Comparison of ENCODE assay signal across 8 cellular contexts in the genomic region with DNA sequence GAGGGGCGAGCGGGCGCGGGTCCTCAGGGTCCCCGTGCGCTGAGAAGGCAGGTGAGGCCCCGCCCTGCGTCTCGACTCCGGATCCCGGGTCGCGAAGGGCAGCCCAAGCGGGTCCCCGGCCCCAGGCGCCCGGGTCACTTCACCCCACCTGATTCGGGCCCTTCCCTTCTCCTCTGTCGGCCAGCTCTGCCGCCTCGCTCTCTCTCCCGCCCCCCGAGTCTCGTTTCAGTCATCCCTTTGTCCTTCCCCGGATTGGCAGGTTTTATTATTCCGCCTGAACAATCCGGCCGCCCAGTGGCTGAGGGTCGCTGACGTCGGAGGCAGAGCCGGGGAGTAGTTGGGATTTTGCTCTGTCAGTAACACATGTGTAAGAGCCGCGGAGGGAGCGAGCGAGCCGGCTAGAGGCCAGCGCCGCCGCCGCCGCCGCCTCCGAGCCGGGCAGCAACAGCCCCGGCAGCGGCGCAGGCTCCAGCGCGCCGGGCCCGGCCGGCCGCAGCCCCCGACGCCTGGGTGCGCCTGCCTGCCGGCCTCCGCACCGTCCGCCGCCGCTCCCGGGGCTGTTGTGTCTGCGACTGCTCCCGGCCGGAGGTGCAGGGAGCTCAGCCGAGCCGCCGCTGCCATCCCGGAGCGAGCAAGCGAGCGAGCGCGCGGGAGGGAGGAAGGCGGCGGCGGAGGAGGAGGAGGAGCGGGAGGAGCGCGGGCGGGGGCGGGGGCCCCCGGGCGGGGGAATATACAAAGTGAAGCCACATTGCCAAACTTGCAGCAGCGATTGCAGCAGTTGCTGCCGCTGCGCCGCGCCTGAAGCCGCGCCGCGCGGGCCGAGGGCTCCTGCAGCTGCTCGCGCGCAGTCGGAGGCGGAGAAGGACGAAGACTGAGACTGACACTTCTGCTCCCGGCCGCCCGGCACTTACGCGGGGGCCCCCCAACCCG. TPM values are rescaled to one million over a fixed set of nuclear protein-coding genes. Genes with fewer than 3 reads are reported as not detected.
DNase-seq lines count a peak whose midpoint lies in the region; ATAC-seq and TF ChIP-seq lines count a peak whose summit lies in the region.

A gene with protein sequence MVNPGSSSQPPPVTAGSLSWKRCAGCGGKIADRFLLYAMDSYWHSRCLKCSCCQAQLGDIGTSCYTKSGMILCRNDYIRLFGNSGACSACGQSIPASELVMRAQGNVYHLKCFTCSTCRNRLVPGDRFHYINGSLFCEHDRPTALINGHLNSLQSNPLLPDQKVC (plus strand): TSS at position 760 of the 930 bp plus-strand sequence. CDS start 3,136 bp downstream, outside the sequence.

- peak within 1 kb of the TSS; percentile 94 for H3K4me3 ChIP-seq in cardiac muscle cell
- H3K4me3 ChIP-seq in trophoblast cell (ENCODE audit: low read depth, low read length), result peak within 1 kb of the TSS; percentile 94
- peak within 1 kb of the TSS; percentile 73 to 92 (median 80) for H3K4me3 ChIP-seq in transverse colon

- TF ChIP-seq EP300 in transverse colon (IDR thresholded peaks at IDR 0.05; ENCODE audit: low read depth), result no peak

- TF ChIP-seq CTCF in GM13977 (IDR thresholded peaks at IDR 0.05; ENCODE audit: extremely low read depth, insufficient read depth, missing control alignments) (no peak), cardiac muscle cell (IDR thresholded peaks at IDR 0.05; ENCODE audit: low read depth, low read length) (no peak), transverse colon (IDR thresholded peaks at IDR 0.05) (peak in 1 of 5 experiments; percentile 35)

- peak within 1 kb of the TSS; percentile 79 for H3K27ac ChIP-seq in adipose tissue (ENCODE audit: low read depth, low read length)
- H3K27ac ChIP-seq in cardiac muscle cell, result peak within 1 kb of the TSS; percentile 96
- H3K27ac ChIP-seq in trophoblast cell (ENCODE audit: low read depth, low read length), result peak within 1 kb of the TSS; percentile 98
- peak within 1 kb of the TSS; percentile 98 to 99 (median 99) for H3K27ac ChIP-seq in transverse colon

- H2BK5ac ChIP-seq in trophoblast cell (ENCODE audit: low read depth, low read length, poor library complexity), result peak within 1 kb of the TSS; percentile 87

- in situ Hi-C loops in GM13977 (cut with MboI; ENCODE audit: low pct_unique_long_range_greater_than_20kb, low sequenced_read_pairs, unreplicated experiment), result loop anchor here (25.0 kb wide), 2 partner anchors 109 to 634 kb away; no protein-coding TSS in a partner anchor
- in situ Hi-C loops in transverse colon (cut with MboI; ENCODE audit: low pct_ligation_motif_present in 1 of 4, low pct_unique_long_range_greater_than_20kb in 1 of 4, low sequenced_read_pairs in 3 of 4), result loop anchor here in 3 of 4 donors (10.0 kb wide), 1 partner anchor 626 kb away; no protein-coding TSS in a partner anchor

- H4K12ac ChIP-seq in trophoblast cell (ENCODE audit: low read depth, low read length), result no peak within 1 kb of the TSS

- H3K36me3 ChIP-seq in cardiac muscle cell (peaks cover 6% of the 10 kb centered on the region), trophoblast cell (ENCODE audit: control insufficient read depth in 1 of 2, insufficient read depth in 2 of 2, low read length in 2 of 2) (peaks cover 5 to 6% of the 10 kb centered on the region in 2 experiments), transverse colon (no peaks in the 10 kb centered on the region)

- no peaks in the 10 kb centered on the region for H3K9me3 ChIP-seq in cardiac muscle cell (ENCODE audit: low read depth)
- no peaks in the 10 kb centered on the region for H3K9me3 ChIP-seq in trophoblast cell (ENCODE audit: insufficient read depth, low read depth, low read length)
- H3K9me3 ChIP-seq in transverse colon, result no peaks in the 10 kb centered on the region

- H3K27me3 ChIP-seq in cardiac muscle cell (no peaks in the 10 kb centered on the region), trophoblast cell (ENCODE audit: insufficient read depth, low read length) (no peaks in the 10 kb centered on the region), transverse colon (no peaks in the 10 kb centered on the region)

- H3K27me3 Mint-ChIP-seq in T-cell, result peaks cover 0 to 1% of the 10 kb centered on the region in 2 donors

- POLR2A ChIA-PET in T-cell (lab: Charles Lee), result interaction anchor here (0.6 to 0.7 kb wide), 5 partner anchors 13 to 924 kb away, joined by 3 to 14 read pairs (median 8); no protein-coding TSS in a partner anchor

- H3K4me1 ChIP-seq in cardiac muscle cell (ENCODE audit: low read depth), result peaks cover 21% of the 10 kb centered on the region
- H3K4me1 ChIP-seq in trophoblast cell (ENCODE audit: control insufficient read depth in 1 of 2, insufficient read depth in 2 of 2, low read length in 2 of 2), result peaks cover 7% of the 10 kb centered on the region in 2 experiments
- peaks cover 9 to 32% (median 20%) of the 10 kb centered on the region in 4 donors for H3K4me1 ChIP-seq in transverse colon

- peaks cover 22% of the 10 kb centered on the region for H3K79me1 ChIP-seq in trophoblast cell (ENCODE audit: low read length)

- H3K14ac ChIP-seq in trophoblast cell (ENCODE audit: low read length), result peak within 1 kb of the TSS; percentile 85

- peak; percentile 80 for TF ChIP-seq POLR2A in transverse colon (IDR thresholded peaks at IDR 0.05)

- H3K23ac ChIP-seq in trophoblast cell (ENCODE audit: low read length), result no peak within 1 kb of the TSS

- no peak within 1 kb of the TSS for H2BK12ac ChIP-seq in trophoblast cell (ENCODE audit: low read length)

- H3K27ac Mint-ChIP-seq in T-cell, result peak within 1 kb of the TSS; percentile 92 to 96

- CTCF ChIA-PET in T-cell (lab: Charles Lee), result interaction anchor here (0.6 to 2.9 kb wide), 7 partner anchors 10 to 851 kb away, joined by 3 to 13 read pairs (median 3); no protein-coding TSS in a partner anchor

- H2AFZ ChIP-seq in trophoblast cell (ENCODE audit: insufficient read depth, low read length, poor library complexity), result peak within 1 kb of the TSS; percentile 82

- no peaks in the 10 kb centered on the region for H3K36me3 Mint-ChIP-seq in T-cell

- peak within 1 kb of the TSS; percentile 75 for H2BK120ac ChIP-seq in trophoblast cell (ENCODE audit: insufficient read depth, low read length, poor library complexity)

- DNase-seq in GM13977 (ENCODE audit: low spot score) (peak; percentile 94), NCI-H146 (lab: John Stamatoyannopoulos, UW) (peak; percentile 94), T-cell (peak; percentile 54 to 85 (median 74)), cardiac muscle cell (ENCODE audit: low read depth in 1 of 2, low spot score in 1 of 2) (peak; percentile 98 to 99), trophoblast cell (peak; percentile 96), transverse colon (peak; percentile 97)

- H3K18ac ChIP-seq in trophoblast cell (ENCODE audit: low read length), result peak within 1 kb of the TSS; percentile 90

- no peak within 1 kb of the TSS for H2AK5ac ChIP-seq in trophoblast cell (ENCODE audit: low read length)

- H3K4ac ChIP-seq in trophoblast cell (ENCODE audit: low read depth, low read length), result peak within 1 kb of the TSS; percentile 87

- H4K8ac ChIP-seq in trophoblast cell (ENCODE audit: low read depth, low read length), result peak within 1 kb of the TSS; percentile 86

- H4K91ac ChIP-seq in trophoblast cell (ENCODE audit: low read depth, low read length), result peak within 1 kb of the TSS; percentile 72

- ATAC-seq in HG02870 (IDR thresholded peaks at IDR 0.05; ENCODE audit: unreplicated experiment) (peak; percentile 81), T-cell (replicated peaks in 1 of 4) (peak; percentile 63 to 77 (median 68))

- intact Hi-C loops in transverse colon (cut with DNase I; ENCODE audit: low total_unique reads), result loop anchor here (10.0 kb wide), 1 partner anchor 626 kb away; no protein-coding TSS in a partner anchor

- H3K79me2 ChIP-seq in trophoblast cell (ENCODE audit: control insufficient read depth, insufficient read depth, low read length, poor library complexity), result peaks cover 12% of the 10 kb centered on the region

- peak within 1 kb of the TSS; percentile 89 for H3K4me2 ChIP-seq in trophoblast cell (ENCODE audit: low read length)

- H3K9me3 Mint-ChIP-seq in T-cell, result no peaks in the 10 kb centered on the region

- peak within 1 kb of the TSS; percentile 93 to 97 (median 95) for H3K4me3 Mint-ChIP-seq in T-cell

- peaks cover 42 to 48% (median 47%) of the 10 kb centered on the region in 3 donors for H3K4me1 Mint-ChIP-seq in T-cell

- 0 to 1% (median 1%) methylated on average over 83 to 110 of the region's 110 CpGs for WGBS in adipose tissue, 3 donors
- no CpG with 5 or more reads among the region's 110 CpGs for WGBS in trophoblast cell (ENCODE audit: extremely low coverage, insufficient coverage, insufficient read length)
- 1% methylated on average over 64 of the region's 110 CpGs; no CpG with 5 or more reads in 1 of the 2 donors for WGBS in transverse colon (ENCODE audit: low coverage in 1 of 2), 2 donors

- H3K9ac ChIP-seq in trophoblast cell (ENCODE audit: low read length), result peak within 1 kb of the TSS; percentile 99

RNA-seq across cellular contexts. Expression of the gene that starts here (rescaled TPM):
- total RNA-seq in T-cell (10 to 100 TPM; 14.4 to 26.2 (median 20.2) TPM), cardiac muscle cell (126 and 136 TPM in 2 replicates), transverse colon (10 to 100 TPM in 3 of 4 donors, 1 to 10 TPM in 1; 8.4 to 22.4 (median 16.4) TPM)
- polyA plus RNA-seq in adipose tissue (10 to 100 TPM; 19.4 to 75.6 (median 65.6) TPM), cardiac muscle cell (53.3 and 61.9 TPM in 2 replicates)
- 197 TPM in 2 replicates for polyA plus RNA-seq in trophoblast cell (2013)

Comparison
In these comparisons a context has a peak if more than half of its experiments do, and no peak if none do; other contexts are left out.
1. Peak in every context shown above with its lines: DNase-seq, ATAC-seq, H3K4me3 ChIP-seq and H3K27ac ChIP-seq.